ENCODE assay signal across 8 cellular contexts in genomic region chr2:121530210-121530562, GRCh38. TPM values are rescaled to one million over a fixed set of nuclear protein-coding genes. Genes with fewer than 3 reads are reported as not detected.
A peak's percentile ranks its signal among the peaks of the same experiment; 100 is the strongest.
DNase-seq lines count a peak whose midpoint lies in the region; ATAC-seq and TF ChIP-seq lines count a peak whose summit lies in the region.

No MANE protein-coding gene starts in this region.

- TF ChIP-seq CTCF in gastroesophageal sphincter (IDR thresholded peaks at IDR 0.05) = no peak
- TF ChIP-seq CTCF in osteocyte (IDR thresholded peaks at IDR 0.05) = no peak

- peaks cover 58% of the 10 kb centered on the region for H3K4me1 Mint-ChIP-seq in activated CD8-positive, alpha-beta T cell treated with anti-CD3 and anti-CD28 coated beads, Interleukin-2, amount 10 ng/mL, durations not matched to agents 7 days and 5 days (ENCODE audit: low read depth)
- H3K4me1 Mint-ChIP-seq in osteocyte (ENCODE audit: unreplicated experiment) = peaks cover 37% of the 10 kb centered on the region

- H3K27ac ChIP-seq in Karpas-422 (ENCODE audit: low read length) (peak overlapping the region; percentile 91), gastroesophageal sphincter (peak overlapping the region; percentile 83 to 91 (median 87))

- H3K9me3 ChIP-seq in Karpas-422 (ENCODE audit: low read length) (no peaks in the 10 kb centered on the region), gastroesophageal sphincter (no peaks in the 10 kb centered on the region)

- H4K20me1 ChIP-seq in Karpas-422 (ENCODE audit: insufficient read depth, low read depth, low read length) = peaks cover 13% of the 10 kb centered on the region; the same call in 1 of the 2 replicates

- H3K27me3 Mint-ChIP-seq in activated CD8-positive, alpha-beta T cell treated with anti-CD3 and anti-CD28 coated beads, Interleukin-2, amount 10 ng/mL, durations not matched to agents 7 days and 5 days (ENCODE audit: low read depth) = no peaks in the 10 kb centered on the region
- H3K27me3 Mint-ChIP-seq in osteocyte (ENCODE audit: unreplicated experiment) = no peaks in the 10 kb centered on the region

- H3K79me2 ChIP-seq in Karpas-422 (ENCODE audit: low read length) = peaks cover 82% of the 10 kb centered on the region

- no peaks in the 10 kb centered on the region for H3K9me3 Mint-ChIP-seq in activated CD8-positive, alpha-beta T cell treated with anti-CD3 and anti-CD28 coated beads, Interleukin-2, amount 10 ng/mL, durations not matched to agents 7 days and 5 days (ENCODE audit: insufficient read depth)
- H3K9me3 Mint-ChIP-seq in osteocyte (ENCODE audit: unreplicated experiment) = no peaks in the 10 kb centered on the region

- 0% methylated on average over 3 of the region's 24 CpGs; no CpG with 5 or more reads in 1 of the 2 donors for WGBS in gastroesophageal sphincter (ENCODE audit: low coverage in 1 of 2), 2 donors

- H3K36me3 Mint-ChIP-seq in activated CD8-positive, alpha-beta T cell treated with anti-CD3 and anti-CD28 coated beads, Interleukin-2, amount 10 ng/mL, durations not matched to agents 7 days and 5 days (ENCODE audit: low read depth) = peaks cover 28% of the 10 kb centered on the region
- H3K36me3 Mint-ChIP-seq in osteocyte (ENCODE audit: unreplicated experiment) = peaks cover 5% of the 10 kb centered on the region

- H3K9ac ChIP-seq in Karpas-422 (ENCODE audit: low read length) = peak overlapping the region; percentile 83

- H3K36me3 ChIP-seq in H7 (replicated peaks; ENCODE audit: control insufficient read depth, insufficient read depth, low read length) = peaks cover 3% of the 10 kb centered on the region
- peaks cover 24% of the 10 kb centered on the region for H3K36me3 ChIP-seq in Karpas-422 (ENCODE audit: insufficient read depth, low read length)
- peaks cover 0 to 15% of the 10 kb centered on the region in 2 donors for H3K36me3 ChIP-seq in gastroesophageal sphincter

- H3K27me3 ChIP-seq in H7 (ENCODE audit: control insufficient read depth, insufficient read depth, low read length) (no peaks in the 10 kb centered on the region), Karpas-422 (ENCODE audit: low read length) (no peaks in the 10 kb centered on the region), gastroesophageal sphincter (no peaks in the 10 kb centered on the region)

- CTCF ChIA-PET in activated CD8-positive, alpha-beta T cell treated with anti-CD3 and anti-CD28 coated beads, Interleukin-2, amount 10 ng/mL, durations not matched to agents 7 days and 5 days (lab: Charles Lee) = interaction anchor here (0.7 to 5.4 kb wide), 12 partner anchors 9 to 206 kb away, joined by 3 to 32 read pairs (median 4); partner anchors contain the start of gene NIFK

- POLR2A ChIA-PET in activated CD8-positive, alpha-beta T cell treated with anti-CD3 and anti-CD28 coated beads, Interleukin-2, amount 10 ng/mL, durations not matched to agents 7 days and 5 days (lab: Charles Lee) = interaction anchor here (0.6 to 5.0 kb wide), 49 partner anchors 9 to 455 kb away, joined by 3 to 176 read pairs (median 5); partner anchors contain the start of genes CLASP1, NIFK and TSN

- peak overlapping the region; percentile 91 for H3K4me2 ChIP-seq in Karpas-422 (ENCODE audit: low read depth, low read length, poor library complexity, severe bottlenecking)

- no peak for TF ChIP-seq POLR2A in gastroesophageal sphincter (IDR thresholded peaks at IDR 0.05)

- DNase-seq in activated T-cell treated with anti-CD3 and anti-CD28 coated beads for 48 hours (ENCODE audit: low read depth) (peak; percentile 66), activated T-cell treated with anti-CD3 and anti-CD28 coated beads for 4 hours (no peak), H7 (no peak), Karpas-422 (no peak), osteocyte (ENCODE audit: extremely low spot score, unreplicated experiment) (peak; percentile 91)
- no peak for DNase-seq in activated CD8-positive, alpha-beta T cell treated with anti-CD3 and anti-CD28 coated beads, Interleukin-2, amount 10 ng/mL, durations not matched to agents 7 days and 5 days
- DNase-seq in central memory CD4-positive, alpha-beta T cell = no peak

- no peaks in the 10 kb centered on the region for H3K9me2 ChIP-seq in Karpas-422 (replicated peaks; ENCODE audit: insufficient read depth, low read length)

- peak overlapping the region; percentile 97 for H3K4me3 Mint-ChIP-seq in activated CD8-positive, alpha-beta T cell treated with anti-CD3 and anti-CD28 coated beads, Interleukin-2, amount 10 ng/mL, durations not matched to agents 7 days and 5 days
- H3K4me3 Mint-ChIP-seq in osteocyte (ENCODE audit: unreplicated experiment) = peak overlapping the region; percentile 90

- H3K4me1 ChIP-seq in Karpas-422 (ENCODE audit: low read length) (peaks cover 49% of the 10 kb centered on the region), gastroesophageal sphincter (peaks cover 0 to 80% (median 11%) of the 10 kb centered on the region in 3 donors)

- peak; percentile 58 for ATAC-seq in activated CD8-positive, alpha-beta T cell treated with anti-CD3 and anti-CD28 coated beads, Interleukin-2, amount 10 ng/mL, durations not matched to agents 7 days and 5 days
- peak; percentile 71 for ATAC-seq in gastroesophageal sphincter

- H2AFZ ChIP-seq in Karpas-422 (ENCODE audit: low read length) = peak overlapping the region; percentile 75; the same call in 1 of the 2 replicates

- no peak for TF ChIP-seq EP300 in gastroesophageal sphincter (IDR thresholded peaks at IDR 0.05)

- H3K27ac Mint-ChIP-seq in activated CD8-positive, alpha-beta T cell treated with anti-CD3 and anti-CD28 coated beads, Interleukin-2, amount 10 ng/mL, durations not matched to agents 7 days and 5 days = peak overlapping the region; percentile 99
- H3K27ac Mint-ChIP-seq in osteocyte (ENCODE audit: unreplicated experiment) = peak overlapping the region; percentile 98

- H3K4me3 ChIP-seq in H7 (ENCODE audit: insufficient read depth, low read depth, low read length) (peak overlapping the region; percentile 86), Karpas-422 (ENCODE audit: low read length) (peak overlapping the region; percentile 84), gastroesophageal sphincter (peak overlapping the region; percentile 44 to 77)

RNA-seq across cellular contexts. Expression of gene RNU4ATAC, which starts 0.5 kb away (rescaled TPM):
- total RNA-seq in H7 (2014; rRNA removed; shearing (Covaris generic)) = under 0.01 TPM in 1 of 2 replicates, not detected in the other
- not detected in 2 replicates for total RNA-seq in Karpas-422 (2014; rRNA removed; shearing (Covaris generic); ENCODE audit: low replicate concordance)
- not detected for total RNA-seq in activated CD8-positive, alpha-beta T cell treated with anti-CD3 and anti-CD28 coated beads, Interleukin-2, amount 10 ng/mL, durations not matched to agents 7 days and 5 days
- total RNA-seq in gastroesophageal sphincter (not detected), osteocyte (not detected in 2 replicates)

Comparison
In these comparisons a context has a peak if more than half of its experiments do, and no peak if none do; other contexts are left out.
1. DNase-seq: peak in activated T-cell treated with anti-CD3 and anti-CD28 coated beads for 48 hours (single experiment) and osteocyte (single experiment); none in activated T-cell treated with anti-CD3 and anti-CD28 coated beads for 4 hours (single experiment), H7 (single experiment), Karpas-422 (single experiment), activated CD8-positive, alpha-beta T cell treated with anti-CD3 and anti-CD28 coated beads, Interleukin-2, amount 10 ng/mL, durations not matched to agents 7 days and 5 days (single experiment) and central memory CD4-positive, alpha-beta T cell (single experiment).
2. Peak in every context shown above with its lines, with median percentiles within 50 percentile points of each other: H3K4me3 ChIP-seq.